In the genomic region with DNA sequence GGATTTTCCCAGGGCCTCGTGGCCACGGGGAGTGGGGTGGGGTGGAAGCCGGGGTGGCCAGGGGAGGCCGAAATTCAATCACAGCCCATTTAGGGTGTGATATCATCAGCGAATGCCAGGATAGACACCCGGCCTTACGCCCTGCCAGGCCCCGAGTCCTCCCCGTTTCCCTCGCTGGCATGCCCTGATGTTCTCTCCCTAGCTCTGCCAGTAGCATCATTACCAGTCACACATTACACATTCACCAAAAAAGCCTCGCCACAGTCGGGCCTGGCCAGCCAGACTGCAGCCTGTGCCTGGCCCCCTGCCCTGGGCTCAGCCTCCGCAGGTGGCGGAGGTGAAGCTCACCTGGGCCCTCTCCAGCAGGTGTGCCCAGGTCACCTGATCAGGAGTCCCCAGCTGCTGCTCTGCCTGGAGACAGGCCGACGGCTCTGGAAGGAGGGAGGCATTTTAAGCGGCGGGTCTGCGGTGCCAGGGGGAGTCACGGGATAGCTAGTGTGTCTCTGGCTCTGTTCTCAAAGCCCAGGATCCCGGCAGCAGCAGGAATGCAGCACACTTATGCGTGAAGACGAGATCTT, we compare ENCODE assay signal across 14 cellular contexts.
DNase-seq lines count a peak whose midpoint lies in the region; ATAC-seq and TF ChIP-seq lines count a peak whose summit lies in the region.
"Had no signal": no experiment of that assay in that cellular context is flagged by ENCODE, and none has a peak within 500 bp of the region (broad histone marks: within the 10 kb centered on the region; RNA-seq: fewer than 3 reads in every experiment).

No MANE protein-coding gene starts in this region.

- CTCF ChIA-PET in WTC11 (lab: Charles Lee): interaction anchor here (0.8 to 1.2 kb wide), 3 partner anchors 10 to 105 kb away, joined by 3 to 4 read pairs (median 3); no protein-coding TSS in a partner anchor

- H3K4me2 ChIP-seq in GM23338: peak overlapping the region; percentile 55; the same call in 1 of the 2 replicates
- H3K4me2 ChIP-seq in mesenchymal stem cell (ENCODE audit: low read length, poor library complexity, severe bottlenecking): no peak overlapping the region

- 0 out of 2 replicates have a peak, but pooled peaks cover 2% of the 10 kb centered on the region for H3F3A ChIP-seq in GM23338 (replicated peaks; ENCODE audit: low read depth)

- H4K20me1 ChIP-seq in GM23338 (replicated peaks; ENCODE audit: insufficient read depth): no peaks in the 10 kb centered on the region

- H3K4me3 Mint-ChIP-seq in GM23338: no peak overlapping the region
- H3K4me3 Mint-ChIP-seq in WTC11: no peak overlapping the region
- H3K4me3 Mint-ChIP-seq: activated T-cell treated with anti-CD3 and anti-CD28 coated beads, Interleukin-2, amount 50 U/mL, for 4 hours; T-helper 17 cell had no signal

- ATAC-seq in GM23338: peak; percentile 78
- ATAC-seq in WTC11: peak; percentile 75
- ATAC-seq in left colon: peak; percentile 84
- no peak for ATAC-seq in GM18517 (IDR thresholded peaks at IDR 0.05; ENCODE audit: unreplicated experiment)
- ATAC-seq in HG03432 (IDR thresholded peaks at IDR 0.05; ENCODE audit: unreplicated experiment): no peak
- ATAC-seq: T-helper 17 cell had no signal

- H3K9ac ChIP-seq in mesenchymal stem cell (ENCODE audit: low read length): no peak overlapping the region

- H3K9me3 Mint-ChIP-seq in GM23338: no peaks in the 10 kb centered on the region
- H3K9me3 Mint-ChIP-seq in WTC11: no peaks in the 10 kb centered on the region
- H3K9me3 Mint-ChIP-seq: activated T-cell treated with anti-CD3 and anti-CD28 coated beads, Interleukin-2, amount 50 U/mL, for 4 hours had no signal

- no peak overlapping the region for H3K4ac ChIP-seq in mesenchymal stem cell (ENCODE audit: low read depth in 1 of 2, low read length in 2 of 2)

- peak overlapping the region in 1 of 2 experiments; percentile 48 for H3K14ac ChIP-seq in mesenchymal stem cell (ENCODE audit: low read length in 2 of 2)

- intact Hi-C loops in left colon (cut with DNase I, micrococcal nuclease): no loop called here

- H3K4me1 Mint-ChIP-seq in GM23338: peaks cover 45% of the 10 kb centered on the region
- H3K4me1 Mint-ChIP-seq in WTC11: peaks cover 47% of the 10 kb centered on the region
- H3K4me1 Mint-ChIP-seq: T-helper 17 cell had no signal

- H3K4me1 ChIP-seq in GM23338 (ENCODE audit: insufficient read depth): peaks cover 12% of the 10 kb centered on the region
- peaks cover 6% of the 10 kb centered on the region for H3K4me1 ChIP-seq in mesenchymal stem cell (ENCODE audit: control insufficient read depth, insufficient read depth, low read depth, low read length)
- H3K4me1 ChIP-seq: colonic mucosa had no signal

- POLR2A ChIA-PET in WTC11 (lab: Charles Lee): interaction anchor here (0.5 kb wide), 1 partner anchor 127 kb away, joined by 3 read pairs; no protein-coding TSS in a partner anchor

- peak overlapping the region in 1 of 2 experiments; percentile 68 for H3K18ac ChIP-seq in mesenchymal stem cell (ENCODE audit: low read depth in 1 of 2, low read length in 2 of 2)

- H3K27me3 ChIP-seq in GM23338 (ENCODE audit: insufficient read depth): no peaks in the 10 kb centered on the region
- peaks cover 8 to 50% of the 10 kb centered on the region in 2 experiments for H3K27me3 ChIP-seq in mesenchymal stem cell (ENCODE audit: control insufficient read depth in 1 of 2, insufficient read depth in 1 of 2, low read length in 2 of 2)
- H3K27me3 ChIP-seq: colonic mucosa had no signal

- H4K91ac ChIP-seq in mesenchymal stem cell (ENCODE audit: low read length): no peak overlapping the region

- no peaks in the 10 kb centered on the region for H3K79me1 ChIP-seq in mesenchymal stem cell (replicated peaks; ENCODE audit: low read length, poor library complexity, severe bottlenecking)

- H3K27me3 Mint-ChIP-seq in GM23338 (ENCODE audit: insufficient read depth, low read depth, poor library complexity) (peaks cover 12% of the 10 kb centered on the region), WTC11 (ENCODE audit: low read depth) (no peaks in the 10 kb centered on the region; the same call in 1 of the 2 replicates)

- DNase-seq in AG20443 (ENCODE audit: low spot score) (peak; percentile 69), GM23338 (ENCODE audit: low spot score) (peak; percentile 80), WTC11 (ENCODE audit: low spot score) (peak; percentile 59), left colon (peak; percentile 20 to 33), mesenchymal stem cell (no peak), NCI-H82 (lab: John Stamatoyannopoulos, UW) (no peak)
- DNase-seq: activated CD4-positive, alpha-beta T cell treated with anti-CD3 and anti-CD28 coated beads for 4 hours; activated T-cell treated with anti-CD3 and anti-CD28 coated beads, Interleukin-2, amount 50 U/mL, for 4 hours; colonic mucosa; esophagus squamous epithelium; NCI-H2107; T-helper 17 cell had no signal

- WGBS in mesenchymal stem cell: 87% methylated on average over 23 of the region's 23 CpGs

- no peak overlapping the region for H2BK5ac ChIP-seq in mesenchymal stem cell (ENCODE audit: low read depth, low read length, poor library complexity, severe bottlenecking)

- no peak overlapping the region for H3K23ac ChIP-seq in mesenchymal stem cell (ENCODE audit: low read length in 2 of 2)

- peak overlapping the region; percentile 0; the same call in 1 of the 2 replicates for H3K27ac Mint-ChIP-seq in GM23338
- H3K27ac Mint-ChIP-seq in WTC11: peak overlapping the region; percentile 64; the same call in 1 of the 2 replicates
- H3K27ac Mint-ChIP-seq: T-helper 17 cell had no signal

- TF ChIP-seq CTCF in GM23338 (conservative IDR thresholded peaks at IDR 0.05; ENCODE audit: low read depth in 2 of 2) (no peak), WTC11 (IDR thresholded peaks at IDR 0.05) (no peak)

- no peaks in the 10 kb centered on the region for H3K36me3 Mint-ChIP-seq in GM23338 (ENCODE audit: low read depth)
- no peaks in the 10 kb centered on the region for H3K36me3 Mint-ChIP-seq in WTC11

- H2AK5ac ChIP-seq in mesenchymal stem cell (ENCODE audit: low read length, severe bottlenecking): no peak overlapping the region

- H3K9me2 ChIP-seq in GM23338 (ENCODE audit: insufficient read depth): no peaks in the 10 kb centered on the region

- peak overlapping the region; percentile 89 for H2AFZ ChIP-seq in GM23338
- no peak overlapping the region for H2AFZ ChIP-seq in mesenchymal stem cell (ENCODE audit: low read depth, low read length)

- H3K27ac ChIP-seq in GM23338 (ENCODE audit: low read depth): no peak overlapping the region; the same call in 1 of the 2 replicates
- H3K27ac ChIP-seq in mesenchymal stem cell (ENCODE audit: low read length, poor library complexity, severe bottlenecking): no peak overlapping the region
- H3K27ac ChIP-seq: colonic mucosa, esophagus squamous epithelium had no signal

- H3K79me2 ChIP-seq in GM23338 (replicated peaks; ENCODE audit: insufficient read depth): no peaks in the 10 kb centered on the region

- H3K36me3 ChIP-seq in GM23338 (ENCODE audit: insufficient read depth) (no peaks in the 10 kb centered on the region), mesenchymal stem cell (ENCODE audit: control insufficient read depth in 1 of 2, insufficient read depth in 2 of 2, low read depth in 1 of 2, low read length in 2 of 2) (peaks cover 0 to 6% of the 10 kb centered on the region in 2 experiments)
- H3K36me3 ChIP-seq: colonic mucosa, esophagus squamous epithelium had no signal

- H4K8ac ChIP-seq in mesenchymal stem cell (ENCODE audit: low read length): no peak overlapping the region

- no peak overlapping the region for H2BK120ac ChIP-seq in mesenchymal stem cell (ENCODE audit: low read depth, low read length)

- no peak overlapping the region for H2BK15ac ChIP-seq in mesenchymal stem cell (ENCODE audit: low read depth, poor library complexity, severe bottlenecking)

- no peaks in the 10 kb centered on the region for H3K9me3 ChIP-seq in mesenchymal stem cell (ENCODE audit: control insufficient read depth, low read length)
- H3K9me3 ChIP-seq: colonic mucosa, esophagus squamous epithelium had no signal

- H3K4me3 ChIP-seq in GM23338: no peak overlapping the region
- H3K4me3 ChIP-seq in mesenchymal stem cell (ENCODE audit: insufficient read depth in 1 of 2, low read depth in 1 of 2, low read length in 2 of 2): no peak overlapping the region
- H3K4me3 ChIP-seq: colonic mucosa, esophagus squamous epithelium had no signal

- peak overlapping the region in 1 of 2 experiments; percentile 25 for H2BK12ac ChIP-seq in mesenchymal stem cell (ENCODE audit: low read length in 2 of 2)

TF ChIP-seq in GM23338, 12 proteins besides CTCF, POLR2A, EP300 and RAD21 (continues in another document):
- TF ChIP-seq STAT1 (IDR thresholded peaks at IDR 0.05; ENCODE audit: unreplicated experiment): no peak
- no peak for TF ChIP-seq CREB1 (CRISPR knock-in tag; IDR thresholded peaks at IDR 0.05; ENCODE audit: low read depth)
- no peak for TF ChIP-seq NANOG (IDR thresholded peaks at IDR 0.05; ENCODE audit: borderline replicate concordance)
- no peak for TF ChIP-seq ZNF331 (CRISPR knock-in tag; IDR thresholded peaks at IDR 0.05; ENCODE audit: low read depth)
- no peak for TF ChIP-seq JUNB (IDR thresholded peaks at IDR 0.05; ENCODE audit: unreplicated experiment)
- no peak for TF ChIP-seq POLR2AphosphoS5 (IDR thresholded peaks at IDR 0.05; ENCODE audit: low read depth)

TF ChIP-seq in WTC11, 78 proteins besides CTCF, POLR2A, EP300 and RAD21 (continues in another document):
- TF ChIP-seq MLX (CRISPR knock-in tag; IDR thresholded peaks at IDR 0.05): no peak
- TF ChIP-seq RORB (CRISPR knock-in tag; IDR thresholded peaks at IDR 0.05): no peak
- peak; percentile 75; the same call in 1 of the 2 replicates for TF ChIP-seq ZNF121 (CRISPR knock-in tag; IDR thresholded peaks at IDR 0.05)
- no peak for TF ChIP-seq ZNF396 (CRISPR knock-in tag; IDR thresholded peaks at IDR 0.05; ENCODE audit: borderline replicate concordance)
- no peak for TF ChIP-seq SP1 (CRISPR knock-in tag; conservative IDR thresholded peaks at IDR 0.05)
- no peak for TF ChIP-seq FOXJ3 (CRISPR knock-in tag; IDR thresholded peaks at IDR 0.05; ENCODE audit: borderline replicate concordance)
- TF ChIP-seq USF1 (CRISPR knock-in tag; IDR thresholded peaks at IDR 0.05): peak; percentile 72; the same call in 1 of the 2 replicates

Comparison
In these comparisons a context has a peak if more than half of its experiments do, and no peak if none do; other contexts are left out.
1. DNase-seq: peak in AG20443 (single experiment), GM23338 (single experiment), WTC11 (single experiment) and left colon (2 of 2); none in mesenchymal stem cell (single experiment) and NCI-H82 (single experiment).
2. ATAC-seq: peak in GM23338 (single experiment), WTC11 (single experiment) and left colon (single experiment); none in GM18517 (single experiment) and HG03432 (single experiment).